In genomic region chr5:81751836-81752643, GRCh38 we compare ENCODE assay signal across 8 cellular contexts. TPM values are rescaled to one million over a fixed set of nuclear protein-coding genes. Genes with fewer than 3 reads are reported as not detected.
DNase-seq lines count a peak whose midpoint lies in the region; ATAC-seq and TF ChIP-seq lines count a peak whose summit lies in the region.

No MANE protein-coding gene starts in this region.

- peaks cover 28% of the 10 kb centered on the region for H3K4me1 Mint-ChIP-seq in activated CD4-positive, alpha-beta T cell treated with anti-CD3 and anti-CD28 coated beads for 36 hours
- peaks cover 21% of the 10 kb centered on the region for H3K4me1 Mint-ChIP-seq in dendritic cell treated with granulocyte-macrophage colony-stimulating factor and Interleukin-4, amounts not matched to agents 40 ng/mL and 50 ng/mL, for 4 days (ENCODE audit: low read depth)

- H3K27me3 ChIP-seq in Peyer's patch (no peaks in the 10 kb centered on the region), mononuclear cell (ENCODE audit: insufficient read depth, low read length) (peaks cover 4% of the 10 kb centered on the region)

- POLR2A ChIA-PET in activated CD4-positive, alpha-beta T cell treated with anti-CD3 and anti-CD28 coated beads for 36 hours (lab: Charles Lee) = interaction anchor here (1.0 to 2.3 kb wide), 6 partner anchors 10 to 526 kb away, joined by 3 to 21 read pairs (median 6); partner anchors contain the start of gene RPS23

- CTCF ChIA-PET in activated CD4-positive, alpha-beta T cell treated with anti-CD3 and anti-CD28 coated beads for 36 hours (lab: Charles Lee) = interaction anchor here (1.6 to 3.4 kb wide), 2 partner anchors 99 to 105 kb away, joined by 3 to 23 read pairs; no protein-coding TSS in a partner anchor

- DNase-seq in activated CD4-positive, alpha-beta T cell treated with anti-CD3 and anti-CD28 coated beads for 36 hours = no peak
- DNase-seq in activated CD4-positive, alpha-beta T cell treated with anti-CD3 and anti-CD28 coated beads for 1 hour = no peak
- DNase-seq in Peyer's patch (no peak), NCI-H2196 treated with DMSO at 0.1 percent for 48 hours (lab: John Stamatoyannopoulos, UW; ENCODE audit: unreplicated experiment) (no peak)

- H3K36me3 Mint-ChIP-seq in activated CD4-positive, alpha-beta T cell treated with anti-CD3 and anti-CD28 coated beads for 36 hours (ENCODE audit: low read depth) = no peaks in the 10 kb centered on the region
- peaks cover 14% of the 10 kb centered on the region for H3K36me3 Mint-ChIP-seq in dendritic cell treated with granulocyte-macrophage colony-stimulating factor and Interleukin-4, amounts not matched to agents 40 ng/mL and 50 ng/mL, for 4 days (ENCODE audit: low read depth)

- H3K4me1 ChIP-seq in Peyer's patch = peaks cover 0 to 11% (median 0%) of the 10 kb centered on the region in 4 donors
- H3K4me1 ChIP-seq in mononuclear cell (ENCODE audit: insufficient read depth, low read length) = peaks cover 22% of the 10 kb centered on the region
- H3K4me1 ChIP-seq in urinary bladder (ENCODE audit: insufficient read depth) = peaks cover 3% of the 10 kb centered on the region

- no peak for TF ChIP-seq CTCF in Peyer's patch (IDR thresholded peaks at IDR 0.05)

- H3K27ac Mint-ChIP-seq in activated CD4-positive, alpha-beta T cell treated with anti-CD3 and anti-CD28 coated beads for 36 hours = peak overlapping the region; percentile 68
- H3K27ac Mint-ChIP-seq in dendritic cell treated with granulocyte-macrophage colony-stimulating factor and Interleukin-4, amounts not matched to agents 40 ng/mL and 50 ng/mL, for 4 days = peak overlapping the region; percentile 97

- peak overlapping the region; percentile 81 to 93 (median 89) for H3K4me3 ChIP-seq in Peyer's patch
- peak overlapping the region; percentile 63 for H3K4me3 ChIP-seq in mononuclear cell (ENCODE audit: low read length)
- peak overlapping the region; percentile 100 for H3K4me3 ChIP-seq in urinary bladder (ENCODE audit: low read depth, low read length)

- H3K27me3 Mint-ChIP-seq in activated CD4-positive, alpha-beta T cell treated with anti-CD3 and anti-CD28 coated beads for 36 hours = no peaks in the 10 kb centered on the region
- peaks cover 6% of the 10 kb centered on the region for H3K27me3 Mint-ChIP-seq in dendritic cell treated with granulocyte-macrophage colony-stimulating factor and Interleukin-4, amounts not matched to agents 40 ng/mL and 50 ng/mL, for 4 days

- no peak for TF ChIP-seq POLR2A in Peyer's patch (IDR thresholded peaks at IDR 0.05)

- 17% methylated on average over 37 of the region's 37 CpGs for WGBS in urinary bladder

- peak overlapping the region; percentile 89 for H3K4me3 Mint-ChIP-seq in activated CD4-positive, alpha-beta T cell treated with anti-CD3 and anti-CD28 coated beads for 36 hours
- H3K4me3 Mint-ChIP-seq in dendritic cell treated with granulocyte-macrophage colony-stimulating factor and Interleukin-4, amounts not matched to agents 40 ng/mL and 50 ng/mL, for 4 days = peak overlapping the region; percentile 92

- H3K9me3 ChIP-seq in Peyer's patch (no peaks in the 10 kb centered on the region), mononuclear cell (ENCODE audit: low read depth, low read length) (no peaks in the 10 kb centered on the region)

- H3K27ac ChIP-seq in Peyer's patch (peak overlapping the region; percentile 88 to 98 (median 92)), urinary bladder (ENCODE audit: low read depth) (peak overlapping the region; percentile 100)

- H3K36me3 ChIP-seq in Peyer's patch (no peaks in the 10 kb centered on the region), urinary bladder (ENCODE audit: insufficient read depth) (no peaks in the 10 kb centered on the region)

- no peak for ATAC-seq in activated CD4-positive, alpha-beta T cell treated with anti-CD3 and anti-CD28 coated beads for 36 hours
- ATAC-seq in HG03432 (IDR thresholded peaks at IDR 0.05; ENCODE audit: unreplicated experiment) = no peak

- no peaks in the 10 kb centered on the region for H3K9me3 Mint-ChIP-seq in activated CD4-positive, alpha-beta T cell treated with anti-CD3 and anti-CD28 coated beads for 36 hours (ENCODE audit: low read depth)
- H3K9me3 Mint-ChIP-seq in dendritic cell treated with granulocyte-macrophage colony-stimulating factor and Interleukin-4, amounts not matched to agents 40 ng/mL and 50 ng/mL, for 4 days = no peaks in the 10 kb centered on the region

- intact Hi-C loops in activated CD4-positive, alpha-beta T cell treated with anti-CD3 and anti-CD28 coated beads for 36 hours (cut with DNase I, micrococcal nuclease) = loop anchor here (1.0 to 10.0 kb wide), 11 partner anchors 27 to 526 kb away; partner anchors contain the start of genes ATG10 (in 2 of the 2), RPS23 (in 1 of the 2) and ZCCHC9 (in 1 of the 2)
- intact Hi-C loops in dendritic cell treated with granulocyte-macrophage colony-stimulating factor and Interleukin-4, amounts not matched to agents 40 ng/mL and 50 ng/mL, for 4 days (cut with micrococcal nuclease) = loop anchor here (1.0 to 10.0 kb wide), 8 partner anchors 27 to 527 kb away; partner anchors contain the start of genes ATG10, RPS23 and ZCCHC9

RNA-seq across cellular contexts. Expression of gene SSBP2, which starts 1.1 kb away (rescaled TPM):
- 10 to 100 TPM; 16.9 to 21.4 TPM for total RNA-seq in activated CD4-positive, alpha-beta T cell treated with anti-CD3 and anti-CD28 coated beads for 36 hours
- total RNA-seq in Peyer's patch (10 to 100 TPM; 10.9 to 22.3 (median 14.9) TPM), mononuclear cell (35.9 TPM), urinary bladder (94.8 TPM)
- 58.6 TPM for polyA plus RNA-seq in urinary bladder
